1 cellular context compared by ENCODE assay signal in the genomic region with DNA sequence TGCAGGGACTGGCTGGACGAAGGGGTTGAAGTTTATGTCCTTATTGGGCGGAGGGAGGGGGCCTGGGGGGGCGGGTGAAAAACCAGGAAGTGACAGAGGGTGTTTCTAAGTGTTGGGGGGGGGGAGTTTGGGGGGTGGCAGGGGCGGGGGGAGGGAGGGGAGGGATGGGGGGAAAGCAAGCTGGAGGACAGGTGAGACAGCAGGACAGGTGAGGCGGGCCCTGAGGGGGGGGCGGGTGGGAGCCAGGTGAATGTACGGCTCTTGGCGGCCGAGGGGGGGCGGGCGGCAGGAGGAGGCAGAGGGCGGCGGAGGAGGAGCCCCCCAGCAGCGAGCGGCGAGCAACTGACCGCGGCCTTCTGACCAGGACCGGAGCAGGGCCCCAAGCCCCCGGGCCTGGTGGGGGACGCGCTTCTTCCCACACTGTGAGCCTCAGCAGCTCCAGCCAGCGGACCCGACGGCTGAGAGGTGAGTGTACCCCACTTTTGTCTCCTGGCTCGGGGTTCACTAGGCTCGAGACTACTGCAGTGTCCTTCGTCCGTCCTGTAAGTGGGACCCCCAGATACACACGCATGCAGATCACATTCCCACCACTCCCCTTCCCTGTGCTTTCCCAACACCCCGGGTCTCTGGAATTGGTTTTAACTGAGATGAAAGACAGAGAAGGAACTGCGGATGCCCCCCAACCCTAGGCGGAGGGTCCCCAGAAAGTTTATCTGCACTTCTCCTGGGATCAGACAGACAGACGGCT.
TF ChIP-seq lines count a peak whose summit lies in the region.

A gene (plus strand): TSS at position 324 of the 748 bp plus-strand sequence. CDS start 11,859 bp downstream, outside the sequence.

TF ChIP-seq in K562, 482 proteins besides CTCF, POLR2A, EP300 and RAD21 (continued from another document):
- TF ChIP-seq, protein P1, sequence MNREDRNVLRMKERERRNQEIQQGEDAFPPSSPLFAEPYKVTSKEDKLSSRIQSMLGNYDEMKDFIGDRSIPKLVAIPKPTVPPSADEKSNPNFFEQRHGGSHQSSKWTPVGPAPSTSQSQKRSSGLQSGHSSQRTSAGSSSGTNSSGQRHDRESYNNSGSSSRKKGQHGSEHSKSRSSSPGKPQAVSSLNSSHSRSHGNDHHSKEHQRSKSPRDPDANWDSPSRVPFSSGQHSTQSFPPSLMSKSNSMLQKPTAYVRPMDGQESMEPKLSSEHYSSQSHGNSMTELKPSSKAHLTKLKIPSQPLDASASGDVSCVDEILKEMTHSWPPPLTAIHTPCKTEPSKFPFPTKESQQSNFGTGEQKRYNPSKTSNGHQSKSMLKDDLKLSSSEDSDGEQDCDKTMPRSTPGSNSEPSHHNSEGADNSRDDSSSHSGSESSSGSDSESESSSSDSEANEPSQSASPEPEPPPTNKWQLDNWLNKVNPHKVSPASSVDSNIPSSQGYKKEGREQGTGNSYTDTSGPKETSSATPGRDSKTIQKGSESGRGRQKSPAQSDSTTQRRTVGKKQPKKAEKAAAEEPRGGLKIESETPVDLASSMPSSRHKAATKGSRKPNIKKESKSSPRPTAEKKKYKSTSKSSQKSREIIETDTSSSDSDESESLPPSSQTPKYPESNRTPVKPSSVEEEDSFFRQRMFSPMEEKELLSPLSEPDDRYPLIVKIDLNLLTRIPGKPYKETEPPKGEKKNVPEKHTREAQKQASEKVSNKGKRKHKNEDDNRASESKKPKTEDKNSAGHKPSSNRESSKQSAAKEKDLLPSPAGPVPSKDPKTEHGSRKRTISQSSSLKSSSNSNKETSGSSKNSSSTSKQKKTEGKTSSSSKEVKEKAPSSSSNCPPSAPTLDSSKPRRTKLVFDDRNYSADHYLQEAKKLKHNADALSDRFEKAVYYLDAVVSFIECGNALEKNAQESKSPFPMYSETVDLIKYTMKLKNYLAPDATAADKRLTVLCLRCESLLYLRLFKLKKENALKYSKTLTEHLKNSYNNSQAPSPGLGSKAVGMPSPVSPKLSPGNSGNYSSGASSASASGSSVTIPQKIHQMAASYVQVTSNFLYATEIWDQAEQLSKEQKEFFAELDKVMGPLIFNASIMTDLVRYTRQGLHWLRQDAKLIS (CRISPR knock-in tag; IDR thresholded peaks at IDR 0.05): 0 out of 2 replicates have a peak, but pooled peaks have one; percentile 44
- peak; percentile 62 for TF ChIP-seq ZFX (CRISPR knock-in tag; IDR thresholded peaks at IDR 0.05)
- TF ChIP-seq, protein P2, sequence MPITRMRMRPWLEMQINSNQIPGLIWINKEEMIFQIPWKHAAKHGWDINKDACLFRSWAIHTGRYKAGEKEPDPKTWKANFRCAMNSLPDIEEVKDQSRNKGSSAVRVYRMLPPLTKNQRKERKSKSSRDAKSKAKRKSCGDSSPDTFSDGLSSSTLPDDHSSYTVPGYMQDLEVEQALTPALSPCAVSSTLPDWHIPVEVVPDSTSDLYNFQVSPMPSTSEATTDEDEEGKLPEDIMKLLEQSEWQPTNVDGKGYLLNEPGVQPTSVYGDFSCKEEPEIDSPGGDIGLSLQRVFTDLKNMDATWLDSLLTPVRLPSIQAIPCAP (CRISPR knock-in tag; IDR thresholded peaks at IDR 0.05; ENCODE audit: borderline replicate concordance): no peak
- no peak for TF ChIP-seq SNIP1 (IDR thresholded peaks at IDR 0.05; ENCODE audit: low read depth)
- TF ChIP-seq SRSF9 (IDR thresholded peaks at IDR 0.05; ENCODE audit: borderline replicate concordance, low read depth, low read length): no peak
- TF ChIP-seq, protein P3, sequence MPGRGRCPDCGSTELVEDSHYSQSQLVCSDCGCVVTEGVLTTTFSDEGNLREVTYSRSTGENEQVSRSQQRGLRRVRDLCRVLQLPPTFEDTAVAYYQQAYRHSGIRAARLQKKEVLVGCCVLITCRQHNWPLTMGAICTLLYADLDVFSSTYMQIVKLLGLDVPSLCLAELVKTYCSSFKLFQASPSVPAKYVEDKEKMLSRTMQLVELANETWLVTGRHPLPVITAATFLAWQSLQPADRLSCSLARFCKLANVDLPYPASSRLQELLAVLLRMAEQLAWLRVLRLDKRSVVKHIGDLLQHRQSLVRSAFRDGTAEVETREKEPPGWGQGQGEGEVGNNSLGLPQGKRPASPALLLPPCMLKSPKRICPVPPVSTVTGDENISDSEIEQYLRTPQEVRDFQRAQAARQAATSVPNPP (IDR thresholded peaks at IDR 0.05; ENCODE audit: borderline replicate concordance, insufficient read depth, insufficient read length): no peak
- peak; percentile 22 for TF ChIP-seq BRD9 (IDR thresholded peaks at IDR 0.05; ENCODE audit: low read depth, partially characterized antibody)
- no peak for TF ChIP-seq TBP (optimal IDR thresholded peaks at IDR 0.05; ENCODE audit: low read depth, low read length)
- TF ChIP-seq XRCC4 (IDR thresholded peaks at IDR 0.05; ENCODE audit: extremely low read depth, insufficient read depth, insufficient read length): no peak
- TF ChIP-seq GABPB2 (CRISPR knock-in tag; conservative IDR thresholded peaks at IDR 0.05): no peak
- no peak for TF ChIP-seq ZNF431 (CRISPR knock-in tag; IDR thresholded peaks at IDR 0.05)
- TF ChIP-seq CHD4 (IDR thresholded peaks at IDR 0.05; ENCODE audit: insufficient read depth, insufficient replicate concordance, low read depth, low read length, poor library complexity, severe bottlenecking): peak; percentile 50
- TF ChIP-seq, protein P4, sequence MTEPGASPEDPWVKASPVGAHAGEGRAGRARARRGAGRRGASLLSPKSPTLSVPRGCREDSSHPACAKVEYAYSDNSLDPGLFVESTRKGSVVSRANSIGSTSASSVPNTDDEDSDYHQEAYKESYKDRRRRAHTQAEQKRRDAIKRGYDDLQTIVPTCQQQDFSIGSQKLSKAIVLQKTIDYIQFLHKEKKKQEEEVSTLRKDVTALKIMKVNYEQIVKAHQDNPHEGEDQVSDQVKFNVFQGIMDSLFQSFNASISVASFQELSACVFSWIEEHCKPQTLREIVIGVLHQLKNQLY (CRISPR knock-in tag; conservative IDR thresholded peaks at IDR 0.05): no peak
- TF ChIP-seq, protein P5, sequence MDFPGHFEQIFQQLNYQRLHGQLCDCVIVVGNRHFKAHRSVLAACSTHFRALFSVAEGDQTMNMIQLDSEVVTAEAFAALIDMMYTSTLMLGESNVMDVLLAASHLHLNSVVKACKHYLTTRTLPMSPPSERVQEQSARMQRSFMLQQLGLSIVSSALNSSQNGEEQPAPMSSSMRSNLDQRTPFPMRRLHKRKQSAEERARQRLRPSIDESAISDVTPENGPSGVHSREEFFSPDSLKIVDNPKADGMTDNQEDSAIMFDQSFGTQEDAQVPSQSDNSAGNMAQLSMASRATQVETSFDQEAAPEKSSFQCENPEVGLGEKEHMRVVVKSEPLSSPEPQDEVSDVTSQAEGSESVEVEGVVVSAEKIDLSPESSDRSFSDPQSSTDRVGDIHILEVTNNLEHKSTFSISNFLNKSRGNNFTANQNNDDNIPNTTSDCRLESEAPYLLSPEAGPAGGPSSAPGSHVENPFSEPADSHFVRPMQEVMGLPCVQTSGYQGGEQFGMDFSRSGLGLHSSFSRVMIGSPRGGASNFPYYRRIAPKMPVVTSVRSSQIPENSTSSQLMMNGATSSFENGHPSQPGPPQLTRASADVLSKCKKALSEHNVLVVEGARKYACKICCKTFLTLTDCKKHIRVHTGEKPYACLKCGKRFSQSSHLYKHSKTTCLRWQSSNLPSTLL (IDR thresholded peaks at IDR 0.05): no peak
- TF ChIP-seq, protein P6, sequence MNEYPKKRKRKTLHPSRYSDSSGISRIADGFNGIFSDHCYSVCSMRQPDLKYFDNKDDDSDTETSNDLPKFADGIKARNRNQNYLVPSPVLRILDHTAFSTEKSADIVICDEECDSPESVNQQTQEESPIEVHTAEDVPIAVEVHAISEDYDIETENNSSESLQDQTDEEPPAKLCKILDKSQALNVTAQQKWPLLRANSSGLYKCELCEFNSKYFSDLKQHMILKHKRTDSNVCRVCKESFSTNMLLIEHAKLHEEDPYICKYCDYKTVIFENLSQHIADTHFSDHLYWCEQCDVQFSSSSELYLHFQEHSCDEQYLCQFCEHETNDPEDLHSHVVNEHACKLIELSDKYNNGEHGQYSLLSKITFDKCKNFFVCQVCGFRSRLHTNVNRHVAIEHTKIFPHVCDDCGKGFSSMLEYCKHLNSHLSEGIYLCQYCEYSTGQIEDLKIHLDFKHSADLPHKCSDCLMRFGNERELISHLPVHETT (CRISPR knock-in tag; conservative IDR thresholded peaks at IDR 0.05 in 1 of 2, IDR thresholded peaks at IDR 0.05 in 1 of 2): no peak
- no peak for TF ChIP-seq ZNF445 (CRISPR knock-in tag; IDR thresholded peaks at IDR 0.05; ENCODE audit: low read depth)
- TF ChIP-seq, protein P7, sequence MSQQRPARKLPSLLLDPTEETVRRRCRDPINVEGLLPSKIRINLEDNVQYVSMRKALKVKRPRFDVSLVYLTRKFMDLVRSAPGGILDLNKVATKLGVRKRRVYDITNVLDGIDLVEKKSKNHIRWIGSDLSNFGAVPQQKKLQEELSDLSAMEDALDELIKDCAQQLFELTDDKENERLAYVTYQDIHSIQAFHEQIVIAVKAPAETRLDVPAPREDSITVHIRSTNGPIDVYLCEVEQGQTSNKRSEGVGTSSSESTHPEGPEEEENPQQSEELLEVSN (IDR thresholded peaks at IDR 0.05; ENCODE audit: borderline replicate concordance in 1 of 2, extremely low read depth in 1 of 2, insufficient read depth in 1 of 2, insufficient read length in 1 of 2, low read depth in 1 of 2, low read length in 1 of 2, poor library complexity in 1 of 2, severe bottlenecking in 1 of 2): no peak
- TF ChIP-seq MYC (IDR thresholded peaks at IDR 0.05; ENCODE audit: low read depth, low read length): no peak
- no peak for TF ChIP-seq MYC (CRISPR knock-in tag; IDR thresholded peaks at IDR 0.05; ENCODE audit: borderline replicate concordance, low read depth)
- TF ChIP-seq ZNF197 (CRISPR knock-in tag; IDR thresholded peaks at IDR 0.05; ENCODE audit: low read depth): no peak
- TF ChIP-seq, protein P8, sequence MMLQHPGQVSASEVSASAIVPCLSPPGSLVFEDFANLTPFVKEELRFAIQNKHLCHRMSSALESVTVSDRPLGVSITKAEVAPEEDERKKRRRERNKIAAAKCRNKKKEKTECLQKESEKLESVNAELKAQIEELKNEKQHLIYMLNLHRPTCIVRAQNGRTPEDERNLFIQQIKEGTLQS (IDR thresholded peaks at IDR 0.05): no peak
- TF ChIP-seq, protein P8 (CRISPR knock-in tag; conservative IDR thresholded peaks at IDR 0.05): no peak
- no peak for TF ChIP-seq NONO (IDR thresholded peaks at IDR 0.05; ENCODE audit: low read depth in 2 of 2, low read length in 1 of 2)
- TF ChIP-seq, protein P9, sequence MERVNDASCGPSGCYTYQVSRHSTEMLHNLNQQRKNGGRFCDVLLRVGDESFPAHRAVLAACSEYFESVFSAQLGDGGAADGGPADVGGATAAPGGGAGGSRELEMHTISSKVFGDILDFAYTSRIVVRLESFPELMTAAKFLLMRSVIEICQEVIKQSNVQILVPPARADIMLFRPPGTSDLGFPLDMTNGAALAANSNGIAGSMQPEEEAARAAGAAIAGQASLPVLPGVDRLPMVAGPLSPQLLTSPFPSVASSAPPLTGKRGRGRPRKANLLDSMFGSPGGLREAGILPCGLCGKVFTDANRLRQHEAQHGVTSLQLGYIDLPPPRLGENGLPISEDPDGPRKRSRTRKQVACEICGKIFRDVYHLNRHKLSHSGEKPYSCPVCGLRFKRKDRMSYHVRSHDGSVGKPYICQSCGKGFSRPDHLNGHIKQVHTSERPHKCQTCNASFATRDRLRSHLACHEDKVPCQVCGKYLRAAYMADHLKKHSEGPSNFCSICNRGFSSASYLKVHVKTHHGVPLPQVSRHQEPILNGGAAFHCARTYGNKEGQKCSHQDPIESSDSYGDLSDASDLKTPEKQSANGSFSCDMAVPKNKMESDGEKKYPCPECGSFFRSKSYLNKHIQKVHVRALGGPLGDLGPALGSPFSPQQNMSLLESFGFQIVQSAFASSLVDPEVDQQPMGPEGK (CRISPR knock-in tag; IDR thresholded peaks at IDR 0.05; ENCODE audit: borderline replicate concordance): no peak
- TF ChIP-seq HIVEP1 (CRISPR knock-in tag; IDR thresholded peaks at IDR 0.05): no peak
- TF ChIP-seq CBFB (CRISPR knock-in tag; IDR thresholded peaks at IDR 0.05): no peak
- TF ChIP-seq, protein P10, sequence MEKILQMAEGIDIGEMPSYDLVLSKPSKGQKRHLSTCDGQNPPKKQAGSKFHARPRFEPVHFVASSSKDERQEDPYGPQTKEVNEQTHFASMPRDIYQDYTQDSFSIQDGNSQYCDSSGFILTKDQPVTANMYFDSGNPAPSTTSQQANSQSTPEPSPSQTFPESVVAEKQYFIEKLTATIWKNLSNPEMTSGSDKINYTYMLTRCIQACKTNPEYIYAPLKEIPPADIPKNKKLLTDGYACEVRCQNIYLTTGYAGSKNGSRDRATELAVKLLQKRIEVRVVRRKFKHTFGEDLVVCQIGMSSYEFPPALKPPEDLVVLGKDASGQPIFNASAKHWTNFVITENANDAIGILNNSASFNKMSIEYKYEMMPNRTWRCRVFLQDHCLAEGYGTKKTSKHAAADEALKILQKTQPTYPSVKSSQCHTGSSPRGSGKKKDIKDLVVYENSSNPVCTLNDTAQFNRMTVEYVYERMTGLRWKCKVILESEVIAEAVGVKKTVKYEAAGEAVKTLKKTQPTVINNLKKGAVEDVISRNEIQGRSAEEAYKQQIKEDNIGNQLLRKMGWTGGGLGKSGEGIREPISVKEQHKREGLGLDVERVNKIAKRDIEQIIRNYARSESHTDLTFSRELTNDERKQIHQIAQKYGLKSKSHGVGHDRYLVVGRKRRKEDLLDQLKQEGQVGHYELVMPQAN (IDR thresholded peaks at IDR 0.05; ENCODE audit: borderline replicate concordance): no peak
- TF ChIP-seq ZNF146 (CRISPR knock-in tag; IDR thresholded peaks at IDR 0.05; ENCODE audit: unreplicated experiment): no peak
- TF ChIP-seq, protein P11, sequence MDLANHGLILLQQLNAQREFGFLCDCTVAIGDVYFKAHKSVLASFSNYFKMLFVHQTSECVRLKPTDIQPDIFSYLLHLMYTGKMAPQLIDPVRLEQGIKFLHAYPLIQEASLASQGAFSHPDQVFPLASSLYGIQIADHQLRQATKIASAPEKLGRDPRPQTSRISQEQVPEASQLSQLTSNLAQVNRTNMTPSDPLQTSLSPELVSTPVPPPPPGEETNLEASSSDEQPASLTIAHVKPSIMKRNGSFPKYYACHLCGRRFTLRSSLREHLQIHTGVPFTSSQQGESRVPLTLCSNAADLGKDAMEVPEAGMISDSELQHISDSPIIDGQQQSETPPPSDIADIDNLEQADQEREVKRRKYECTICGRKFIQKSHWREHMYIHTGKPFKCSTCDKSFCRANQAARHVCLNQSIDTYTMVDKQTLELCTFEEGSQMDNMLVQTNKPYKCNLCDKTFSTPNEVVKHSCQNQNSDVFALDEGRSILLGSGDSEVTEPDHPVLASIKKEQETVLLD (IDR thresholded peaks at IDR 0.05): 0 out of 2 replicates have a peak, but pooled peaks have one; percentile 19
- peak; percentile 70 for TF ChIP-seq ELF1 (tag; IDR thresholded peaks at IDR 0.05)
- TF ChIP-seq ZNF780A (CRISPR knock-in tag; IDR thresholded peaks at IDR 0.05): no peak
